Comparison of ENCODE assay signal across 8 cellular contexts in the genomic region with DNA sequence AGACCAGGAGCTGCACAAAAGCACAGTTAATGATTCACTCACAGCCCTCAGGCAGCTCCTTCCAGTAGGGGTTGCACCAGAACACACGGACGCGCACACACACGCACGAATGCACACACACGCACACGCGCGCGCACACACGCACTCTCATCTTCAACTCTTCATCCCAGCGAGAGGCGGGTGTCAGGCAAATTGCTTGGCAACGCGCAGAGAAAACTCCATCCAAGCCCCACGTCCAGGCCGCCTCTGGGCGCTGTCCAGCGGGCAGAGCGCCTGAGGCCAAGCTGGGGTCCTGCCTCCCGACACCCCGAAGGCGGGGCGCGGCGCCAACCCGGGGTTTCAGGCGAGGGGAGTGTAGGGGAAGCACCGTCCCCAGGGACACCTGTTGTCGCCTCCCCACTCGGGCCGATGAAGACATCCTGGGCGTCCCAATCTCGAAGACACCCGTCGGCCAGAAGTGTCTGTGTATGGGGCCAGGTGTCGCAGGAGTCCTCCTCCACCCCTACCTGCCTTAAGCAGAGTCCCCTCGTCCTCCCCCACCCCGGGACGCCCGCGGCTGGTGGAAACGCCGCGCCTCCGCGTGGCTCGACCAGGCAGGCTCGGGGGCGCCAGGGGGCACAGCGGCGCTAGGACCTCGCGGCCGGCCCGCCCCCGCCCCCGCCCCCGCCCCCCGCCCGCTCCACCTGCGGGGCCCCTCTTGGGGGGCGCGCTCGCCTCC. TPM values are rescaled to one million over a fixed set of nuclear protein-coding genes. Genes with fewer than 3 reads are reported as not detected.
DNase-seq lines count a peak whose midpoint lies in the region; ATAC-seq and TF ChIP-seq lines count a peak whose summit lies in the region.

No MANE protein-coding gene starts in this region.

- H3K36me3 Mint-ChIP-seq in natural killer cell treated with Interleukin-12 subunit alpha and Interleukin-12 subunit beta and Interleukin-15 and Interleukin-18, amount 100 ng/mL, for 72 hours: no peaks in the 10 kb centered on the region

- DNase-seq in NCI-H446 treated with DMSO at 0.1 percent for 48 hours (lab: John Stamatoyannopoulos, UW) (peak; percentile 39), foreskin fibroblast (peak in 1 of 2 donors; percentile 57), SIG-M5 (lab: John Stamatoyannopoulos, UW) (no peak)
- DNase-seq in activated effector memory CD4-positive, alpha-beta T cell treated with anti-CD3 and anti-CD28 coated beads, Interleukin-2, amount 50 U/mL, for 16 hours: peak; percentile 66
- no peak for DNase-seq in natural killer cell treated with Interleukin-12 subunit alpha and Interleukin-12 subunit beta and Interleukin-15 and Interleukin-18, amount 100 ng/mL, for 72 hours (ENCODE audit: low spot score)

- H3K4me3 Mint-ChIP-seq in natural killer cell treated with Interleukin-12 subunit alpha and Interleukin-12 subunit beta and Interleukin-15 and Interleukin-18, amount 100 ng/mL, for 72 hours: peak overlapping the region; percentile 78

- no peaks in the 10 kb centered on the region for H3K9me3 Mint-ChIP-seq in natural killer cell treated with Interleukin-12 subunit alpha and Interleukin-12 subunit beta and Interleukin-15 and Interleukin-18, amount 100 ng/mL, for 72 hours

- TF ChIP-seq CTCF in 22Rv1 (IDR thresholded peaks at IDR 0.05) (no peak), foreskin fibroblast (IDR thresholded peaks at IDR 0.05; ENCODE audit: low read depth, low read length) (no peak)

- peaks cover 10 to 14% of the 10 kb centered on the region in 2 donors for H3K4me1 Mint-ChIP-seq in natural killer cell treated with Interleukin-12 subunit alpha and Interleukin-12 subunit beta and Interleukin-15 and Interleukin-18, amount 100 ng/mL, for 72 hours (ENCODE audit: low read depth in 2 of 2)

- H3K27me3 Mint-ChIP-seq in natural killer cell treated with Interleukin-12 subunit alpha and Interleukin-12 subunit beta and Interleukin-15 and Interleukin-18, amount 100 ng/mL, for 72 hours: peaks cover 50 to 71% of the 10 kb centered on the region in 2 donors

- ATAC-seq in GM18519 (IDR thresholded peaks at IDR 0.05; ENCODE audit: low FRiP score, unreplicated experiment): peak; percentile 8
- ATAC-seq in HG03064 (IDR thresholded peaks at IDR 0.05; ENCODE audit: low read depth, unreplicated experiment): peak; percentile 38
- peak; percentile 49 to 52 for ATAC-seq in natural killer cell treated with Interleukin-12 subunit alpha and Interleukin-12 subunit beta and Interleukin-15 and Interleukin-18, amount 100 ng/mL, for 72 hours

- H3K4me3 ChIP-seq in foreskin fibroblast (ENCODE audit: low read depth in 1 of 2, low read length in 2 of 2): peak overlapping the region; percentile 8 to 53

- peak overlapping the region; percentile 43 for H3K27ac ChIP-seq in 22Rv1

- H3K27ac Mint-ChIP-seq in natural killer cell treated with Interleukin-12 subunit alpha and Interleukin-12 subunit beta and Interleukin-15 and Interleukin-18, amount 100 ng/mL, for 72 hours: no peak overlapping the region

RNA-seq across cellular contexts. Expression of a gene that starts 35.6 kb away (rescaled TPM):
- under 1 TPM; 0.42 to 0.55 TPM for total RNA-seq in natural killer cell treated with Interleukin-12 subunit alpha and Interleukin-12 subunit beta and Interleukin-15 and Interleukin-18, amount 100 ng/mL, for 72 hours

Comparison
In these comparisons a context has a peak if more than half of its experiments do, and no peak if none do; other contexts are left out.
1. DNase-seq: peak in NCI-H446 treated with DMSO at 0.1 percent for 48 hours (single experiment) and activated effector memory CD4-positive, alpha-beta T cell treated with anti-CD3 and anti-CD28 coated beads, Interleukin-2, amount 50 U/mL, for 16 hours (single experiment); none in natural killer cell treated with Interleukin-12 subunit alpha and Interleukin-12 subunit beta and Interleukin-15 and Interleukin-18, amount 100 ng/mL, for 72 hours (single experiment) and SIG-M5 (single experiment).
2. Peak in every context shown above with its lines, with median percentiles within 50 percentile points of each other: ATAC-seq.